17 cellular contexts compared by ENCODE assay signal in genomic region chr7:131480384-131481315, GRCh38.
DNase-seq lines count a peak whose midpoint lies in the region; FAIRE-seq and TF ChIP-seq lines count a peak whose summit lies in the region.
"Had no signal": no experiment of that assay in that cellular context is flagged by ENCODE, and none has a peak within 500 bp of the region (broad histone marks: within the 10 kb centered on the region; RNA-seq: fewer than 3 reads in every experiment).

No MANE protein-coding gene starts in this region.

- H3K4me3 ChIP-seq in endothelial cell of umbilical vein (replicated peaks in 1 of 3; ENCODE audit: insufficient read depth in 1 of 3, low read depth in 1 of 3, low read length in 3 of 3) (peak overlapping the region in 1 of 3 experiments; percentile 31), osteoblast (ENCODE audit: insufficient read depth, low read length) (no peak overlapping the region)
- H3K4me3 ChIP-seq: BLaER1, heart right ventricle, spleen had no signal

- DNase-seq in COLO829 (ENCODE audit: low spot score) = peak; percentile 42
- DNase-seq in LHCN-M2 (ENCODE audit: low read depth) = peak; percentile 77
- peak; percentile 85 for DNase-seq in endothelial cell of umbilical vein (ENCODE audit: low read depth, low spot score)
- DNase-seq in myocyte (ENCODE audit: low read depth) = peak; percentile 32
- no peak for DNase-seq in NCI-H345 (lab: John Stamatoyannopoulos, UW)
- no peak for DNase-seq in osteoblast (ENCODE audit: insufficient read length, low spot score, missing footprints)
- no peak for DNase-seq in activated CD8-positive, alpha-beta memory T cell treated with anti-CD3 and anti-CD28 coated beads, Interleukin-2, amount 50 U/mL, for 4 hours
- DNase-seq in epidermal melanocyte (ENCODE audit: insufficient read length, low spot score) = no peak
- DNase-seq: activated CD4-positive, alpha-beta memory T cell treated with anti-CD3 and anti-CD28 coated beads, Interleukin-2, amount 10 ng/mL, durations not matched to agents 7 days and 5 days; activated naive CD8-positive, alpha-beta T cell treated with anti-CD3 and anti-CD28 coated beads for 36 hours; effector CD4-positive, alpha-beta T cell; GDM1; heart right ventricle; NCI-H1105 treated with DMSO at 0.1 percent for 48 hours; NCI-H748 treated with DMSO at 0.1 percent for 48 hours; spleen had no signal

- peak; percentile 72 for FAIRE-seq in endothelial cell of umbilical vein (lab: Jason Lieb, UNC)

- H3K9me1 ChIP-seq in endothelial cell of umbilical vein (replicated peaks; ENCODE audit: control insufficient read depth, extremely low read depth, insufficient read depth, low read length) = no peaks in the 10 kb centered on the region

- H4K20me1 ChIP-seq in endothelial cell of umbilical vein (replicated peaks; ENCODE audit: control insufficient read depth, extremely low read depth, insufficient read depth, low read length) = no peaks in the 10 kb centered on the region
- H4K20me1 ChIP-seq in osteoblast (ENCODE audit: insufficient read depth, low read length) = no peaks in the 10 kb centered on the region
- H4K20me1 ChIP-seq: BLaER1 had no signal

- H2AFZ ChIP-seq in endothelial cell of umbilical vein (ENCODE audit: low read depth, low read length) (no peak overlapping the region), osteoblast (ENCODE audit: low read length) (no peak overlapping the region)

- H3K27ac ChIP-seq in endothelial cell of umbilical vein (ENCODE audit: insufficient read depth, low read depth, low read length) (peak overlapping the region; percentile 76), osteoblast (ENCODE audit: low read depth, low read length) (no peak overlapping the region)
- H3K27ac ChIP-seq: BLaER1, spleen had no signal

- CTCF ChIA-PET in endothelial cell of umbilical vein (lab: Charles Lee) = interaction anchor here (1.0 to 1.6 kb wide), 2 partner anchors 14 to 440 kb away, joined by 4 to 6 read pairs; no protein-coding TSS in a partner anchor

- H3K9me3 ChIP-seq in endothelial cell of umbilical vein (replicated peaks; ENCODE audit: control insufficient read depth, insufficient read depth, low read length) (no peaks in the 10 kb centered on the region), osteoblast (ENCODE audit: low read depth, low read length) (no peaks in the 10 kb centered on the region)
- H3K9me3 ChIP-seq: BLaER1, heart right ventricle, spleen had no signal

- TF ChIP-seq CTCF in endothelial cell of umbilical vein (IDR thresholded peaks at IDR 0.05; ENCODE audit: extremely low read depth in 1 of 2, insufficient read depth in 1 of 2, low read depth in 1 of 2, low read length in 2 of 2) (no peak), osteoblast (IDR thresholded peaks at IDR 0.05; ENCODE audit: extremely low read depth, low read depth, low read length) (no peak)

- dilution Hi-C loops in endothelial cell of umbilical vein (cut with MboI; ENCODE audit: extremely low pct_ligation_motif_present, low sequenced_read_pairs) = no loop called here

- H3K4me1 ChIP-seq in endothelial cell of umbilical vein (ENCODE audit: control insufficient read depth, extremely low read depth, insufficient read depth, low read length) (peaks cover 29% of the 10 kb centered on the region), osteoblast (ENCODE audit: insufficient read depth, low read length) (peaks cover 7% of the 10 kb centered on the region)
- H3K4me1 ChIP-seq: BLaER1 had no signal

- H3K9ac ChIP-seq in endothelial cell of umbilical vein (replicated peaks; ENCODE audit: extremely low read depth, insufficient read depth, low read length) = peak overlapping the region; percentile 60
- H3K9ac ChIP-seq: BLaER1 had no signal

- H3K79me2 ChIP-seq in endothelial cell of umbilical vein (ENCODE audit: control insufficient read depth, insufficient read depth, low read length) (no peaks in the 10 kb centered on the region), osteoblast (ENCODE audit: insufficient read depth, low read length) (no peaks in the 10 kb centered on the region)

- H3K4me2 ChIP-seq in endothelial cell of umbilical vein (ENCODE audit: insufficient read depth, low read length) = peak overlapping the region; percentile 53
- no peak overlapping the region for H3K4me2 ChIP-seq in osteoblast (ENCODE audit: insufficient read depth, low read length)
- H3K4me2 ChIP-seq: BLaER1 had no signal

- H3K27me3 ChIP-seq in endothelial cell of umbilical vein (ENCODE audit: control insufficient read depth in 2 of 2, insufficient read depth in 2 of 2, low read length in 2 of 2) = no peaks in the 10 kb centered on the region
- H3K27me3 ChIP-seq in osteoblast (ENCODE audit: insufficient read depth, low read length) = no peaks in the 10 kb centered on the region
- H3K27me3 ChIP-seq: BLaER1, heart right ventricle, spleen had no signal

- no peak for TF ChIP-seq POLR2A in endothelial cell of umbilical vein (IDR thresholded peaks at IDR 0.05; ENCODE audit: low read depth, low read length)

- POLR2A ChIA-PET in endothelial cell of umbilical vein (lab: Charles Lee) = no interaction called here

- H3K36me3 ChIP-seq in endothelial cell of umbilical vein (ENCODE audit: control insufficient read depth in 2 of 2, extremely low read depth in 1 of 2, insufficient read depth in 2 of 2, low read length in 2 of 2) (no peaks in the 10 kb centered on the region), osteoblast (ENCODE audit: insufficient read depth, low read length) (no peaks in the 10 kb centered on the region)

- intact Hi-C loops in endothelial cell of umbilical vein (cut with micrococcal nuclease) = loop anchor here (1.0 to 10.0 kb wide), 3 partner anchors 369 to 586 kb away; no protein-coding TSS in a partner anchor

- no TSS peak for BruUV-seq in endothelial cell of umbilical vein (replicated peaks; lab: Mats Ljungman, UMichigan)

TF ChIP-seq in endothelial cell of umbilical vein, 7 proteins besides CTCF, POLR2A, EP300 and RAD21:
- TF ChIP-seq POLR2AphosphoS5 (IDR thresholded peaks at IDR 0.05; ENCODE audit: insufficient read depth, low read depth, low read length) (peak; percentile 14), JUN (IDR thresholded peaks at IDR 0.05; ENCODE audit: borderline replicate concordance, insufficient read depth, insufficient read length, low read depth) (peak; percentile 14), FOS (IDR thresholded peaks at IDR 0.05; ENCODE audit: borderline replicate concordance, insufficient read depth, low read length) (no peak), MYC (IDR thresholded peaks at IDR 0.05; ENCODE audit: low read depth, low read length) (no peak)

Comparison
In these comparisons a context has a peak if more than half of its experiments do, and no peak if none do; other contexts are left out.
1. DNase-seq: peak in COLO829 (single experiment), LHCN-M2 (single experiment), endothelial cell of umbilical vein (single experiment) and myocyte (single experiment); none in NCI-H345 (single experiment), osteoblast (single experiment), activated CD8-positive, alpha-beta memory T cell treated with anti-CD3 and anti-CD28 coated beads, Interleukin-2, amount 50 U/mL, for 4 hours (single experiment) and epidermal melanocyte (single experiment).